In genomic region chr3:112990672-112991602, GRCh38 we compare ENCODE assay signal across 8 cellular contexts. TPM values are rescaled to one million over a fixed set of nuclear protein-coding genes. Genes with fewer than 3 reads are reported as not detected.
DNase-seq lines count a peak whose midpoint lies in the region; TF ChIP-seq lines count a peak whose summit lies in the region.

GTPBP8 (plus strand) TSS chr3:112990984; CDS start chr3:112991000, 16 bp downstream.

- H3K4me3 ChIP-seq in MG63 (peak within 1 kb of the TSS; percentile 85), fibroblast of villous mesenchyme (ENCODE audit: low read depth, low read length) (peak within 1 kb of the TSS; percentile 98), neural cell (ENCODE audit: low read length) (peak within 1 kb of the TSS; percentile 86), stomach (peak within 1 kb of the TSS; percentile 56 to 75 (median 70))

- WGBS in H9 (ENCODE audit: extremely low coverage, insufficient read length, low lambda C conversion rate) = no CpG with 5 or more reads among the region's 70 CpGs
- 1 to 2% (median 1%) methylated on average over 55 to 70 of the region's 70 CpGs for WGBS in stomach, 5 donors

- TF ChIP-seq CTCF in H9 (conservative IDR thresholded peaks at IDR 0.05) (no peak), fibroblast of villous mesenchyme (IDR thresholded peaks at IDR 0.05; ENCODE audit: insufficient read depth, low read depth, low read length) (peak; percentile 25), neural cell (IDR thresholded peaks at IDR 0.05; ENCODE audit: poor library complexity, severe bottlenecking) (peak; percentile 49), stomach (IDR thresholded peaks at IDR 0.05) (peak in 1 of 7 experiments; percentile 9)

- H3K23ac ChIP-seq in H9 (ENCODE audit: insufficient read length, low read depth, low read length) = no peak within 1 kb of the TSS

- H3K4me1 Mint-ChIP-seq in H9 = peaks cover 20 to 22% of the 10 kb centered on the region in 2 experiments

- peak within 1 kb of the TSS; percentile 96 for H3K18ac ChIP-seq in H9 (ENCODE audit: insufficient read length, low read depth, low read length)

- H3K4me1 ChIP-seq in H9 (ENCODE audit: insufficient read depth, low read length) = no peaks in the 10 kb centered on the region
- H3K4me1 ChIP-seq in stomach = peaks cover 6 to 36% (median 23%) of the 10 kb centered on the region in 4 donors

- H3K27me3 ChIP-seq in H9 (ENCODE audit: insufficient read depth, low read length) = no peaks in the 10 kb centered on the region
- no peaks in the 10 kb centered on the region for H3K27me3 ChIP-seq in MG63
- H3K27me3 ChIP-seq in neural cell (ENCODE audit: insufficient read depth, low read depth, low read length) = no peaks in the 10 kb centered on the region
- no peaks in the 10 kb centered on the region for H3K27me3 ChIP-seq in stomach

- H2AK5ac ChIP-seq in H9 (ENCODE audit: insufficient read length, low read length) = no peak within 1 kb of the TSS

- H3K36me3 ChIP-seq in MG63 = peaks cover 17% of the 10 kb centered on the region
- H3K36me3 ChIP-seq in neural cell (ENCODE audit: insufficient read depth, low read length) = no peaks in the 10 kb centered on the region
- peaks cover 0 to 3% (median 0%) of the 10 kb centered on the region in 4 donors for H3K36me3 ChIP-seq in stomach

- TF ChIP-seq EP300 in neural cell (conservative IDR thresholded peaks at IDR 0.05; ENCODE audit: poor library complexity, severe bottlenecking) (peak; percentile 51), stomach (IDR thresholded peaks at IDR 0.05) (peak; percentile 38)

- H2BK20ac ChIP-seq in H9 (ENCODE audit: low read depth, low read length, poor library complexity, severe bottlenecking) = no peak within 1 kb of the TSS

- peak in 2 of 4 donors; percentile 89 to 91 for TF ChIP-seq POLR2A in stomach (IDR thresholded peaks at IDR 0.05)

- no peak within 1 kb of the TSS for H3K4ac ChIP-seq in H9 (ENCODE audit: low read depth, low read length)

- peak; percentile 92 for DNase-seq in ELR (ENCODE audit: low read depth)
- peak; percentile 92 for DNase-seq in H9
- DNase-seq in MG63 = peak; percentile 94
- DNase-seq in SHP77 treated with DMSO at 0.1 percent for 48 hours (lab: John Stamatoyannopoulos, UW) = peak; percentile 87
- DNase-seq in activated gamma-delta T cell (lab: John Stamatoyannopoulos, UW) = peak; percentile 70
- DNase-seq in fibroblast of villous mesenchyme (ENCODE audit: low read depth) = peak; percentile 86
- peak; percentile 92 for DNase-seq in stomach

- peak within 1 kb of the TSS; percentile 91 for H3K27ac ChIP-seq in H9 (ENCODE audit: insufficient read length, low read depth, low read length)
- H3K27ac ChIP-seq in neural cell (ENCODE audit: low read length) = peak within 1 kb of the TSS; percentile 94
- H3K27ac ChIP-seq in stomach = peak within 1 kb of the TSS; percentile 93 to 96 (median 95)

- H3K79me2 ChIP-seq in H9 (ENCODE audit: insufficient read depth, low read length) = no peaks in the 10 kb centered on the region
- H3K79me2 ChIP-seq in neural cell (replicated peaks; ENCODE audit: insufficient read depth, low read length) = peaks cover 23% of the 10 kb centered on the region

- no peaks in the 10 kb centered on the region for H3K79me1 ChIP-seq in H9 (ENCODE audit: insufficient read depth, low read depth, low read length, poor library complexity, severe bottlenecking)

- H3K9me3 ChIP-seq in H9 (ENCODE audit: control insufficient read depth, low read depth, low read length) (no peaks in the 10 kb centered on the region), MG63 (no peaks in the 10 kb centered on the region), neural cell (ENCODE audit: low read length) (no peaks in the 10 kb centered on the region), stomach (no peaks in the 10 kb centered on the region)

- peak within 1 kb of the TSS; percentile 10 for H3K56ac ChIP-seq in H9 (ENCODE audit: insufficient read length, low read depth, low read length)

- H3F3A ChIP-seq in neural cell (ENCODE audit: insufficient read depth, low read length, poor library complexity, severe bottlenecking) = peaks cover 6% of the 10 kb centered on the region

- H2BK15ac ChIP-seq in H9 (ENCODE audit: low read depth, low read length) = no peak within 1 kb of the TSS

- H4K91ac ChIP-seq in H9 (ENCODE audit: insufficient read length, low read depth, low read length) = no peak within 1 kb of the TSS

- H3K23me2 ChIP-seq in H9 (ENCODE audit: insufficient read length, low read depth, low read length, poor library complexity, severe bottlenecking) = peaks cover 7% of the 10 kb centered on the region

- H4K20me1 ChIP-seq in H9 (ENCODE audit: control insufficient read depth, insufficient read depth, insufficient read length) = no peaks in the 10 kb centered on the region
- no peaks in the 10 kb centered on the region for H4K20me1 ChIP-seq in neural cell (ENCODE audit: insufficient read depth)

- H3K14ac ChIP-seq in H9 (ENCODE audit: insufficient read depth, low read length) = peak within 1 kb of the TSS; percentile 99

- H2BK12ac ChIP-seq in H9 (ENCODE audit: insufficient read length, low read depth, low read length) = no peak within 1 kb of the TSS

- peak within 1 kb of the TSS; percentile 75 to 87 for H3K4me3 Mint-ChIP-seq in H9

- TF ChIP-seq RAD21 in neural cell (conservative IDR thresholded peaks at IDR 0.05) = peak; percentile 42

- H3K9me3 Mint-ChIP-seq in H9 = no peaks in the 10 kb centered on the region

- intact Hi-C loops in stomach (cut with DNase I; ENCODE audit: low total_unique reads) = no loop called here

- H3K36me3 Mint-ChIP-seq in H9 (ENCODE audit: insufficient read depth in 1 of 3, low read depth in 3 of 3) = peaks cover 0 to 8% (median 4%) of the 10 kb centered on the region in 3 experiments; a peak in 3 of 7 replicates

- H2BK5ac ChIP-seq in H9 (ENCODE audit: insufficient read length, low read length) = no peak within 1 kb of the TSS

- H3K4me2 ChIP-seq in H9 (ENCODE audit: insufficient read depth, insufficient read length, low read length) (peak within 1 kb of the TSS; percentile 74), neural cell (ENCODE audit: low read length) (peak within 1 kb of the TSS; percentile 75)

- peak within 1 kb of the TSS; percentile 14 for H4K5ac ChIP-seq in H9 (ENCODE audit: insufficient read length, low read depth, low read length)

- no peak within 1 kb of the TSS for H3T11ph ChIP-seq in H9 (ENCODE audit: low read length)

- no peak within 1 kb of the TSS for H2BK120ac ChIP-seq in H9 (ENCODE audit: low read depth, low read length, poor library complexity, severe bottlenecking)

- peak within 1 kb of the TSS; percentile 79 for H2AFZ ChIP-seq in H9 (ENCODE audit: low read length)
- peak within 1 kb of the TSS; percentile 87 for H2AFZ ChIP-seq in neural cell (ENCODE audit: low read depth, low read length)

- H4K8ac ChIP-seq in H9 (replicated peaks; ENCODE audit: insufficient read length, low read depth, low read length) = no peak within 1 kb of the TSS

- no peaks in the 10 kb centered on the region for H3K9me2 ChIP-seq in neural cell (ENCODE audit: insufficient read depth, low read length)

- peak within 1 kb of the TSS; percentile 95 for H3K9ac ChIP-seq in H9 (ENCODE audit: extremely low read depth, insufficient read length, low read length)
- peak within 1 kb of the TSS; percentile 95 for H3K9ac ChIP-seq in neural cell (ENCODE audit: low read length)

- H3K27ac Mint-ChIP-seq in H9 = peak within 1 kb of the TSS; percentile 97 to 99 (median 99)

- peaks cover 4% of the 10 kb centered on the region for H3K27me3 Mint-ChIP-seq in H9 (ENCODE audit: low read depth)

TF ChIP-seq in neural cell, 6 proteins besides CTCF, POLR2A, EP300 and RAD21:
- TF ChIP-seq EZH2 (IDR thresholded peaks at IDR 0.05; ENCODE audit: borderline replicate concordance, insufficient read depth, low read length, poor library complexity, severe bottlenecking) (no peak), SMC3 (conservative IDR thresholded peaks at IDR 0.05; ENCODE audit: poor library complexity) (peak; percentile 54), REST (IDR thresholded peaks at IDR 0.05; ENCODE audit: borderline replicate concordance) (peak; percentile 94), TAF1 (IDR thresholded peaks at IDR 0.05; ENCODE audit: low read depth) (peak; percentile 73), POLR2AphosphoS5 (IDR thresholded peaks at IDR 0.05) (peak; percentile 85), MXI1 (conservative IDR thresholded peaks at IDR 0.05; ENCODE audit: poor library complexity, severe bottlenecking) (peak; percentile 83)

RNA-seq across cellular contexts. Expression of gene GTPBP8, which starts in this region (rescaled TPM):
- total RNA-seq in H9 (2021) (29.8 and 31.1 TPM in 2 replicates), fibroblast of villous mesenchyme (40.6 and 44.9 TPM in 2 replicates), stomach (10 to 100 TPM in 3 of 5 donors, 1 to 10 TPM in 1, not detected in 1; 8.7 to 19.8 (median 11.9) TPM)
- 52.1 and 54.8 TPM in 2 replicates for total RNA-seq in MG63 (2014; rRNA removed; shearing (Covaris generic); ENCODE audit: low replicate concordance)
- polyA plus RNA-seq in neural cell (32.3 and 32.4 TPM in 2 replicates), stomach (10 to 100 TPM in 2 of 3 donors, 1 to 10 TPM in 1; 7.5 to 16.0 (median 13.0) TPM)
- 36.3 and 44.5 TPM in 2 replicates for polyA minus RNA-seq in neural cell

Comparison
In these comparisons a context has a peak if more than half of its experiments do, and no peak if none do; other contexts are left out.
1. Peak in every context shown above with its lines: DNase-seq, H3K4me3 ChIP-seq and H3K27ac ChIP-seq.